Comparison of ENCODE assay signal across 9 cellular contexts in the genomic region with DNA sequence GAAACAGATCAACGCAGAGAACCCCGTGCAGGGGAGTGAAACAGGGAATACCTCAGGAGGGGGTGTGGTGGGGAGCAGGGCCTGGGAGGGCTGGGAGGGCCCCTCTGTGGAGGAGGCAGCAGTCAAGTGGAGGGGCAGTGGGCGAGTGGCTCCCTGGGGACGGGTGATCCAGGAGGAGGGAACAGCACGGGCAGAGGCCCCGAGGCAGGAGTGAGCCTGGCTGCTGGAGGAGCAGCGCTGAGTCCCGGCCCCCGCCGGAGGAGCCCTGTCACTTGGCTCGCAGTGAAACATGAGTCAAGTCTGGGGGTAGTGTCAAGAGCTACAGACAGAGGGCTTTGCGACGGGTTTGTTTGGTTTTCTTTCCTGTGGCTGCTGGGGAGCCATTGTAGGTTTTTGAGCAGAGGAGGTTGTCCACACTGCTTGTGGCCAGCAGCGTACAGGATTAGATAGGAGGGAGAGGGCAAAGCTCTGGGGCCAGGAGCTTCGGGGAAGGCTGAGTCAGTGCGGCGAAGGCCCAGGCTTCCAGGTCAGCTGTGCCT.
DNase-seq lines count a peak whose midpoint lies in the region; ATAC-seq and TF ChIP-seq lines count a peak whose summit lies in the region.
"Had no signal": no experiment of that assay in that cellular context is flagged by ENCODE, and none has a peak within 500 bp of the region (broad histone marks: within the 10 kb centered on the region; RNA-seq: fewer than 3 reads in every experiment).

No MANE protein-coding gene starts in this region.

- no peak overlapping the region for H3K4me2 ChIP-seq in GM23338

- H4K20me1 ChIP-seq in GM23338 (replicated peaks; ENCODE audit: insufficient read depth) = no peaks in the 10 kb centered on the region; the same call in 1 of the 2 replicates

- H3K79me2 ChIP-seq in GM23338 (replicated peaks; ENCODE audit: insufficient read depth) = peaks cover 22% of the 10 kb centered on the region

- TF ChIP-seq CTCF in GM23338 (conservative IDR thresholded peaks at IDR 0.05; ENCODE audit: low read depth in 2 of 2) (no peak), endothelial cell (IDR thresholded peaks at IDR 0.05; ENCODE audit: unreplicated experiment) (no peak)

- H3K27me3 ChIP-seq in GM23338 (ENCODE audit: insufficient read depth) = no peaks in the 10 kb centered on the region

- no peaks in the 10 kb centered on the region for H3F3A ChIP-seq in GM23338 (replicated peaks; ENCODE audit: low read depth)

- H3K27ac Mint-ChIP-seq in GM23338 (peak overlapping the region; percentile 22; the same call in 1 of the 2 replicates), endothelial cell (ENCODE audit: unreplicated experiment) (no peak overlapping the region)
- H3K27ac Mint-ChIP-seq: activated naive CD4-positive, alpha-beta T cell treated with anti-CD3 and anti-CD28 coated beads, Interleukin-2, amount 10 ng/mL, durations not matched to agents 7 days and 5 days had no signal

- ATAC-seq in GM23338 (peak; percentile 94), HG03565 (IDR thresholded peaks at IDR 0.05; ENCODE audit: unreplicated experiment) (no peak), GM18519 (IDR thresholded peaks at IDR 0.05; ENCODE audit: low FRiP score, unreplicated experiment) (no peak)

- H3K4me3 ChIP-seq in GM23338 = no peak overlapping the region

- H2AFZ ChIP-seq in GM23338 = no peak overlapping the region

- H3K4me1 Mint-ChIP-seq in GM23338 = peaks cover 26% of the 10 kb centered on the region
- H3K4me1 Mint-ChIP-seq in endothelial cell (ENCODE audit: unreplicated experiment) = peaks cover 9% of the 10 kb centered on the region
- H3K4me1 Mint-ChIP-seq: activated naive CD4-positive, alpha-beta T cell treated with anti-CD3 and anti-CD28 coated beads, Interleukin-2, amount 10 ng/mL, durations not matched to agents 7 days and 5 days had no signal

- peaks cover 19% of the 10 kb centered on the region for H3K27me3 Mint-ChIP-seq in GM23338 (ENCODE audit: insufficient read depth, low read depth, poor library complexity)
- H3K27me3 Mint-ChIP-seq in endothelial cell (ENCODE audit: unreplicated experiment) = peaks cover 15% of the 10 kb centered on the region

- no peaks in the 10 kb centered on the region for H3K9me2 ChIP-seq in GM23338 (ENCODE audit: insufficient read depth)

- H3K9me3 Mint-ChIP-seq in GM23338 (peaks cover 7% of the 10 kb centered on the region; the same call in 2 of the 3 replicates), endothelial cell (ENCODE audit: unreplicated experiment) (no peaks in the 10 kb centered on the region)
- H3K9me3 Mint-ChIP-seq: activated naive CD4-positive, alpha-beta T cell treated with anti-CD3 and anti-CD28 coated beads, Interleukin-2, amount 10 ng/mL, durations not matched to agents 7 days and 5 days had no signal

- DNase-seq in COLO668 (lab: John Stamatoyannopoulos, UW; ENCODE audit: unreplicated experiment) (peak; percentile 45), GM23338 (ENCODE audit: low spot score) (peak; percentile 49), SHP77 treated with DMSO at 0.1 percent for 48 hours (lab: John Stamatoyannopoulos, UW) (peak; percentile 59), iris pigment epithelial cell (ENCODE audit: low read depth) (peak; percentile 73), endothelial cell (ENCODE audit: low spot score) (no peak), T-helper 1 cell (no peak)
- DNase-seq: activated naive CD4-positive, alpha-beta T cell treated with anti-CD3 and anti-CD28 coated beads, Interleukin-2, amount 10 ng/mL, durations not matched to agents 7 days and 5 days had no signal

- H3K4me1 ChIP-seq in GM23338 (ENCODE audit: insufficient read depth) = 0 out of 2 replicates have a peak, but pooled peaks cover 8% of the 10 kb centered on the region

- no peak overlapping the region for H3K27ac ChIP-seq in GM23338 (ENCODE audit: low read depth)

- H3K4me3 Mint-ChIP-seq in GM23338 (no peak overlapping the region; the same call in 2 of the 3 replicates), endothelial cell (ENCODE audit: unreplicated experiment) (no peak overlapping the region)
- H3K4me3 Mint-ChIP-seq: activated naive CD4-positive, alpha-beta T cell treated with anti-CD3 and anti-CD28 coated beads, Interleukin-2, amount 10 ng/mL, durations not matched to agents 7 days and 5 days had no signal

- H3K36me3 Mint-ChIP-seq in GM23338 (ENCODE audit: low read depth) = peaks cover 8% of the 10 kb centered on the region; the same call in 2 of the 3 replicates
- peaks cover 8% of the 10 kb centered on the region for H3K36me3 Mint-ChIP-seq in endothelial cell (ENCODE audit: low read depth, unreplicated experiment)
- H3K36me3 Mint-ChIP-seq: activated naive CD4-positive, alpha-beta T cell treated with anti-CD3 and anti-CD28 coated beads, Interleukin-2, amount 10 ng/mL, durations not matched to agents 7 days and 5 days had no signal

- no peaks in the 10 kb centered on the region for H3K36me3 ChIP-seq in GM23338 (ENCODE audit: insufficient read depth)

TF ChIP-seq in GM23338, 12 proteins besides CTCF, POLR2A, EP300 and RAD21:
- TF ChIP-seq, protein P1, sequence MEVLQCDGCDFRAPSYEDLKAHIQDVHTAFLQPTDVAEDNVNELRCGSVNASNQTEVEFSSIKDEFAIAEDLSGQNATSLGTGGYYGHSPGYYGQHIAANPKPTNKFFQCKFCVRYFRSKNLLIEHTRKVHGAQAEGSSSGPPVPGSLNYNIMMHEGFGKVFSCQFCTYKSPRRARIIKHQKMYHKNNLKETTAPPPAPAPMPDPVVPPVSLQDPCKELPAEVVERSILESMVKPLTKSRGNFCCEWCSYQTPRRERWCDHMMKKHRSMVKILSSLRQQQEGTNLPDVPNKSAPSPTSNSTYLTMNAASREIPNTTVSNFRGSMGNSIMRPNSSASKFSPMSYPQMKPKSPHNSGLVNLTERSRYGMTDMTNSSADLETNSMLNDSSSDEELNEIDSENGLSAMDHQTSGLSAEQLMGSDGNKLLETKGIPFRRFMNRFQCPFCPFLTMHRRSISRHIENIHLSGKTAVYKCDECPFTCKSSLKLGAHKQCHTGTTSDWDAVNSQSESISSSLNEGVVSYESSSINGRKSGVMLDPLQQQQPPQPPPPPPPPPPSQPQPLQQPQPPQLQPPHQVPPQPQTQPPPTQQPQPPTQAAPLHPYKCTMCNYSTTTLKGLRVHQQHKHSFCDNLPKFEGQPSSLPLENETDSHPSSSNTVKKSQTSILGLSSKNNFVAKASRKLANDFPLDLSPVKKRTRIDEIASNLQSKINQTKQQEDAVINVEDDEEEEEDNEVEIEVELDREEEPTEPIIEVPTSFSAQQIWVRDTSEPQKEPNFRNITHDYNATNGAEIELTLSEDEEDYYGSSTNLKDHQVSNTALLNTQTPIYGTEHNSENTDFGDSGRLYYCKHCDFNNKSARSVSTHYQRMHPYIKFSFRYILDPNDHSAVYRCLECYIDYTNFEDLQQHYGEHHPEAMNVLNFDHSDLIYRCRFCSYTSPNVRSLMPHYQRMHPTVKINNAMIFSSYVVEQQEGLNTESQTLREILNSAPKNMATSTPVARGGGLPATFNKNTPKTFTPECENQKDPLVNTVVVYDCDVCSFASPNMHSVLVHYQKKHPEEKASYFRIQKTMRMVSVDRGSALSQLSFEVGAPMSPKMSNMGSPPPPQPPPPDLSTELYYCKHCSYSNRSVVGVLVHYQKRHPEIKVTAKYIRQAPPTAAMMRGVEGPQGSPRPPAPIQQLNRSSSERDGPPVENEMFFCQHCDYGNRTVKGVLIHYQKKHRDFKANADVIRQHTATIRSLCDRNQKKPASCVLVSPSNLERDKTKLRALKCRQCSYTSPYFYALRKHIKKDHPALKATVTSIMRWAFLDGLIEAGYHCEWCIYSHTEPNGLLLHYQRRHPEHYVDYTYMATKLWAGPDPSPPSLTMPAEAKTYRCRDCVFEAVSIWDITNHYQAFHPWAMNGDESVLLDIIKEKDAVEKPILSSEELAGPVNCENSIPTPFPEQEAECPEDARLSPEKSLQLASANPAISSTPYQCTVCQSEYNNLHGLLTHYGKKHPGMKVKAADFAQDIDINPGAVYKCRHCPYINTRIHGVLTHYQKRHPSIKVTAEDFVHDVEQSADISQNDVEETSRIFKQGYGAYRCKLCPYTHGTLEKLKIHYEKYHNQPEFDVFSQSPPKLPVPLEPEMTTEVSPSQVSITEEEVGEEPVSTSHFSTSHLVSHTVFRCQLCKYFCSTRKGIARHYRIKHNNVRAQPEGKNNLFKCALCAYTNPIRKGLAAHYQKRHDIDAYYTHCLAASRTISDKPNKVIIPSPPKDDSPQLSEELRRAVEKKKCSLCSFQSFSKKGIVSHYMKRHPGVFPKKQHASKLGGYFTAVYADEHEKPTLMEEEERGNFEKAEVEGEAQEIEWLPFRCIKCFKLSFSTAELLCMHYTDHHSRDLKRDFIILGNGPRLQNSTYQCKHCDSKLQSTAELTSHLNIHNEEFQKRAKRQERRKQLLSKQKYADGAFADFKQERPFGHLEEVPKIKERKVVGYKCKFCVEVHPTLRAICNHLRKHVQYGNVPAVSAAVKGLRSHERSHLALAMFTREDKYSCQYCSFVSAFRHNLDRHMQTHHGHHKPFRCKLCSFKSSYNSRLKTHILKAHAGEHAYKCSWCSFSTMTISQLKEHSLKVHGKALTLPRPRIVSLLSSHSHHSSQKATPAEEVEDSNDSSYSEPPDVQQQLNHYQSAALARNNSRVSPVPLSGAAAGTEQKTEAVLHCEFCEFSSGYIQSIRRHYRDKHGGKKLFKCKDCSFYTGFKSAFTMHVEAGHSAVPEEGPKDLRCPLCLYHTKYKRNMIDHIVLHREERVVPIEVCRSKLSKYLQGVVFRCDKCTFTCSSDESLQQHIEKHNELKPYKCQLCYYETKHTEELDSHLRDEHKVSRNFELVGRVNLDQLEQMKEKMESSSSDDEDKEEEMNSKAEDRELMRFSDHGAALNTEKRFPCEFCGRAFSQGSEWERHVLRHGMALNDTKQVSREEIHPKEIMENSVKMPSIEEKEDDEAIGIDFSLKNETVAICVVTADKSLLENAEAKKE (CRISPR knock-in tag; IDR thresholded peaks at IDR 0.05) = no peak
- TF ChIP-seq ZNF331 (CRISPR knock-in tag; IDR thresholded peaks at IDR 0.05; ENCODE audit: low read depth) (no peak), POLR2AphosphoS5 (IDR thresholded peaks at IDR 0.05; ENCODE audit: low read depth) (no peak)

Comparison
In these comparisons a context has a peak if more than half of its experiments do, and no peak if none do; other contexts are left out.
1. DNase-seq: peak in COLO668 (single experiment), GM23338 (single experiment), SHP77 treated with DMSO at 0.1 percent for 48 hours (single experiment) and iris pigment epithelial cell (single experiment); none in endothelial cell (single experiment) and T-helper 1 cell (0 of 5).